12 cellular contexts compared by ENCODE assay signal in genomic region chr14:32468955-32469354, GRCh38.
DNase-seq lines count a peak whose midpoint lies in the region; TF ChIP-seq lines count a peak whose summit lies in the region.
"Had no signal": no experiment of that assay in that cellular context is flagged by ENCODE, and none has a peak within 500 bp of the region (broad histone marks: within the 10 kb centered on the region; RNA-seq: fewer than 3 reads in every experiment).

No MANE protein-coding gene starts in this region.

- TF ChIP-seq EP300 in transverse colon (IDR thresholded peaks at IDR 0.05; ENCODE audit: low read depth), result no peak

- WGBS in transverse colon (ENCODE audit: low coverage in 1 of 2), 2 donors, result 14% methylated on average over 2 of the region's 2 CpGs; no CpG with 5 or more reads in 1 of the 2 donors

- H3K9me3 ChIP-seq in transverse colon, result no peaks in the 10 kb centered on the region
- H3K9me3 ChIP-seq: pancreas had no signal

- in situ Hi-C loops in transverse colon (cut with MboI; ENCODE audit: low pct_ligation_motif_present in 1 of 4, low pct_unique_long_range_greater_than_20kb in 1 of 4, low sequenced_read_pairs in 3 of 4), result loop anchor here in 1 of 4 donors (10.0 kb wide), 1 partner anchor 214 kb away; no protein-coding TSS in a partner anchor

- no peaks in the 10 kb centered on the region for H3K36me3 ChIP-seq in transverse colon
- H3K36me3 ChIP-seq: pancreas had no signal

- H3K27ac ChIP-seq in transverse colon, result peak overlapping the region; percentile 48 to 61 (median 52)
- H3K27ac ChIP-seq: HL-60, pancreas had no signal

- intact Hi-C loops in transverse colon (cut with DNase I; ENCODE audit: low total_unique reads), result loop anchor here (5.0 kb wide), 2 partner anchors 212 to 397 kb away; no protein-coding TSS in a partner anchor

- peak; percentile 8 for DNase-seq in LoVo (ENCODE audit: low spot score)
- peak; percentile 87 for DNase-seq in dedifferentiated amniotic fluid mesenchymal stem cell (ENCODE audit: extremely low spot score)
- DNase-seq in kidney tubule cell (ENCODE audit: low spot score), result peak; percentile 75
- no peak for DNase-seq in transverse colon
- no peak for DNase-seq in DMS53 (lab: John Stamatoyannopoulos, UW)
- DNase-seq in NCI-H774 (lab: John Stamatoyannopoulos, UW), result no peak
- no peak for DNase-seq in NCI-H1436 treated with DMSO at 0.1 percent for 48 hours (lab: John Stamatoyannopoulos, UW)
- no peak for DNase-seq in NCI-H2107 treated with DMSO at 0.1 percent for 48 hours (lab: John Stamatoyannopoulos, UW; ENCODE audit: unreplicated experiment)
- DNase-seq: activated naive CD4-positive, alpha-beta T cell; pancreas; T-helper 9 cell had no signal

- peaks cover 0 to 15% (median 6%) of the 10 kb centered on the region in 4 donors for H3K4me1 ChIP-seq in transverse colon

- TF ChIP-seq CTCF in transverse colon (IDR thresholded peaks at IDR 0.05), result no peak

- TF ChIP-seq POLR2A in transverse colon (IDR thresholded peaks at IDR 0.05), result no peak

- no peaks in the 10 kb centered on the region for H3K27me3 ChIP-seq in transverse colon
- H3K27me3 ChIP-seq: pancreas had no signal

- H3K4me3 ChIP-seq in transverse colon, result no peak overlapping the region
- H3K4me3 ChIP-seq: pancreas had no signal

Comparison
In these comparisons a context has a peak if more than half of its experiments do, and no peak if none do; other contexts are left out.
1. DNase-seq: peak in LoVo (single experiment), dedifferentiated amniotic fluid mesenchymal stem cell (single experiment) and kidney tubule cell (single experiment); none in transverse colon (single experiment), DMS53 (single experiment), NCI-H774 (single experiment), NCI-H1436 treated with DMSO at 0.1 percent for 48 hours (single experiment) and NCI-H2107 treated with DMSO at 0.1 percent for 48 hours (single experiment).